1 cellular context compared by ENCODE assay signal in genomic region chr5:179870403-179870903, GRCh38.
TF ChIP-seq lines count a peak whose summit lies in the region.

No MANE protein-coding gene starts in this region.

TF ChIP-seq in A549, 52 proteins besides CTCF, POLR2A, EP300 and RAD21 (continued from another document):
- TF ChIP-seq HMGXB4 (CRISPR knock-in tag; IDR thresholded peaks at IDR 0.05; ENCODE audit: borderline replicate concordance), result no peak
- no peak for TF ChIP-seq BHLHE40 (IDR thresholded peaks at IDR 0.05; ENCODE audit: low read depth, low read length)
- no peak for TF ChIP-seq ELK1 (IDR thresholded peaks at IDR 0.05; ENCODE audit: low read depth, low read length)
- no peak for TF ChIP-seq TFCP2L1 (CRISPR knock-in tag; IDR thresholded peaks at IDR 0.05)
- TF ChIP-seq PBX3 (IDR thresholded peaks at IDR 0.05), result no peak
- TF ChIP-seq JUN (IDR thresholded peaks at IDR 0.05), result no peak
- no peak for TF ChIP-seq KDM5A (IDR thresholded peaks at IDR 0.05)
- no peak for TF ChIP-seq SREBF2 (IDR thresholded peaks at IDR 0.05)
- no peak for TF ChIP-seq MYC (IDR thresholded peaks at IDR 0.05; ENCODE audit: borderline replicate concordance, low read length)
